Comparison of ENCODE assay signal across 1 cellular context in the genomic region with DNA sequence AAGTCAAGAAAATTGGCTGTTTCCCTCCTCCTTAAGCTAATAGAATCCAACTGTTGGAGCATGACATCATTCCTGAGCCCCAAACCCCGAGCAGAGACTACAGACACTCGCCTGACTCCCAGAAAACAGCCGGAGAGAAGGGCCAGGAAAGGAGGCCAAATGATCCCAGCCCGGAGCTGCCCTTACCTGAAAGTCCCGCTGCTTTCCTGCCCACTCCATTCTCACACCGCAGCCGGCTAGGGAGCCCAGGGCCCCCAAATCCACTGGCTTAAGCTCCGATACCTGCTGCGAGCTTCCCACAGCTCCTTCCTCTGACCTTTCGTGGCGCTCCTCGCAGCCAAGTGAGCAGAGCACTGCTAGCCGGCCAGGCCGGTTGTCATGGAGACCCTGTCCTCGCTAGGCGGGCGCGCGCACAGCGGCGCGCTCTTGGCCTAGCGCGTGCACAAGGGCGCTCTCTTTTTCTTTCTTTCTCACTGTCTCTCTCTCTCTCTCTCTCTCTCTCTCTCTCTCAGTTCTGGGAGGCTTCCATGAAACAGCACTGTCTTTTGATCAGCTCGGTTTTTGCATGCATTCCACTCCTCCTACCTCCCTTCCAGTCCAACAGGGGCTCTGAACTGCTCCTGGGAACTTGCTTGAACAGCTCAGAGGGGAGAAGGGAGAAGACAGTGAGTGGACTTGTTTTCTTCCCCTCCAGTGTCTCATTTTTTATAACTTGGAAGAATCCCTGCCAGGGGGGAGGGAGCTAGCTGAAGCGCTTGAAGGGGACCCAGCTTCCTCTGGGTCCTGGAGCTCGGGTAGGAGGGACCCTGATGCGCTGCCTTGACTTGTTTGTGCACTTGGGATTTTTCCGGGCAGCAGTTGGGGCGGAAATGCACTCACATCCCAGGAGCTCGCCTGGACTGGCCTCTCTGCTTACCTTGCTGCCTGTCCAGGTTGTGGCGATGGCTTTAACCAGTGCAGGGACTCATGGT.
TF ChIP-seq lines count a peak whose summit lies in the region.

No MANE protein-coding gene starts in this region.

TF ChIP-seq in SK-N-SH treated with all-trans-retinoic acid at 6 μM for 48 hours, 23 proteins besides CTCF, POLR2A, EP300 and RAD21 (continued from another document):
- TF ChIP-seq PATZ1 (CRISPR knock-in tag; IDR thresholded peaks at IDR 0.05; ENCODE audit: borderline replicate concordance) (no peak), ZNF8 (CRISPR knock-in tag; IDR thresholded peaks at IDR 0.05) (no peak), GLIS3 (CRISPR knock-in tag; IDR thresholded peaks at IDR 0.05) (no peak), ZC3H10 (CRISPR knock-in tag; IDR thresholded peaks at IDR 0.05) (no peak)
